Comparison of ENCODE assay signal across 25 cellular contexts in the genomic region with DNA sequence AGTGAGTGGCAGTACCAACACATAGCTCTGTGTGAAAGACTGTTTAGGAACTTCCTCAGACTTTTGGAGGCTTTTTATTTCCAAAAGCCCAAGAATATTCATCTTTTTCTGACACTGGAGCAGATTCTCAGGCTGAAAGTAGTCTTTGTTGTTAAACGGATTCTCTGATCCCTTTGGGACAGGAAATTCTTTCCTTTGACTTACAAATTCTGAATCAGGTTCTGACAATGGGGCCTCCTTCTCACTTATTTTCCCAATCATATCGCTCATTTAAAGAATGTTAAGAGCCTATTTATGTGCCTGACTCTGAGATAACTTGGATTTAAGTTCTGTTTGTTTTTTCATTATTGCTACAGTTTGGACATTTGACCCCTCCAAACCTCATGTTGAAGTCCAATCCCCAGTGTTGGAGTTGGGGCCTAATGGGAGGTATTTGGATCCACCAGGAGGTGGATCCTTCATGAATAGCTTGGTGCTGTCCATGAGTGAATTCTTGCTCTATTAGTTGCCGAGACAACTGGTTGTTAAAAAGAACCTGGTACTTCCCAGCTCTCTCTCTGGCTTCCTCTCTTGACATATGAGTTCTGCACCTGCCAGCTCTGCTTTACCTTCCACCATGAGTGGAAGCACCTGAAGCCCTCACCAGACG. TPM values are rescaled to one million over a fixed set of nuclear protein-coding genes. Genes with fewer than 3 reads are reported as not detected.
"Had no signal": no experiment of that assay in that cellular context is flagged by ENCODE, and none has a peak within 500 bp of the region (broad histone marks: within the 10 kb centered on the region; RNA-seq: fewer than 3 reads in every experiment).

No MANE protein-coding gene starts in this region.

- H3K27me3 ChIP-seq: ascending aorta, colonic mucosa had no signal

- H3K36me3 ChIP-seq: ascending aorta, cardiac muscle cell, colonic mucosa, pancreas, prostate gland, sigmoid colon, suprapubic skin, tibial artery had no signal

- DNase-seq: activated CD4-positive, alpha-beta T cell treated with anti-CD3 and anti-CD28 coated beads for 36 hours; activated CD4-positive, CD25-positive, alpha-beta regulatory T cell; activated CD8-positive, alpha-beta T cell treated with anti-CD3 and anti-CD28 coated beads, Interleukin-2, amount 10 ng/mL, durations not matched to agents 7 days and 5 days; activated effector memory CD4-positive, alpha-beta T cell treated with anti-CD3 and anti-CD28 coated beads, Interleukin-2, amount 50 U/mL, for 16 hours; activated naive CD4-positive, alpha-beta T cell treated with anti-CD3 and anti-CD28 coated beads, Interleukin-2, amount 10 ng/mL, durations not matched to agents 7 days and 5 days; activated naive CD8-positive, alpha-beta T cell treated with anti-CD3 and anti-CD28 coated beads, Interleukin-2, amount 10 ng/mL, durations not matched to agents 7 days and 5 days; cerebellar nuclear complex; colonic mucosa; effector CD8-positive, alpha-beta T cell; left cardiac atrium; left ventricle myocardium superior; nucleus accumbens; pancreas; retina; sigmoid colon; small intestine; stimulated activated CD4-positive, alpha-beta T cell treated with anti-CD3 and anti-CD28 coated beads, Interleukin-1b, Interleukin-23, amount 100 ng/mL, for 48 hours; stimulated activated naive CD4-positive, alpha-beta T cell; tibial artery had no signal

- H3K9me3 ChIP-seq: ascending aorta, colonic mucosa, pancreas, prostate gland, sigmoid colon, suprapubic skin, tibial artery had no signal

- ATAC-seq: activated CD4-positive, alpha-beta T cell treated with anti-CD3 and anti-CD28 coated beads for 36 hours; activated CD8-positive, alpha-beta T cell treated with anti-CD3 and anti-CD28 coated beads, Interleukin-2, amount 10 ng/mL, durations not matched to agents 7 days and 5 days; left cardiac atrium; left ventricle myocardium superior; pancreas had no signal

- FAIRE-seq: frontal cortex, keratinocyte, pancreas, small intestine had no signal

- H3K4me3 ChIP-seq: ascending aorta, cardiac muscle cell, colonic mucosa, pancreas, prostate gland, sigmoid colon, suprapubic skin, tibial artery had no signal

- H3K4me1 ChIP-seq: colonic mucosa, prostate gland had no signal

- H3K27ac ChIP-seq: ascending aorta, cardiac muscle cell, colonic mucosa, pancreas, prostate gland, sigmoid colon, suprapubic skin, tibial artery had no signal

RNA-seq across cellular contexts. Expression of a gene that starts 4.1 kb away (rescaled TPM):
- total RNA-seq: left ventricle myocardium superior had no signal
